Comparison of ENCODE assay signal across 8 cellular contexts in the genomic region with DNA sequence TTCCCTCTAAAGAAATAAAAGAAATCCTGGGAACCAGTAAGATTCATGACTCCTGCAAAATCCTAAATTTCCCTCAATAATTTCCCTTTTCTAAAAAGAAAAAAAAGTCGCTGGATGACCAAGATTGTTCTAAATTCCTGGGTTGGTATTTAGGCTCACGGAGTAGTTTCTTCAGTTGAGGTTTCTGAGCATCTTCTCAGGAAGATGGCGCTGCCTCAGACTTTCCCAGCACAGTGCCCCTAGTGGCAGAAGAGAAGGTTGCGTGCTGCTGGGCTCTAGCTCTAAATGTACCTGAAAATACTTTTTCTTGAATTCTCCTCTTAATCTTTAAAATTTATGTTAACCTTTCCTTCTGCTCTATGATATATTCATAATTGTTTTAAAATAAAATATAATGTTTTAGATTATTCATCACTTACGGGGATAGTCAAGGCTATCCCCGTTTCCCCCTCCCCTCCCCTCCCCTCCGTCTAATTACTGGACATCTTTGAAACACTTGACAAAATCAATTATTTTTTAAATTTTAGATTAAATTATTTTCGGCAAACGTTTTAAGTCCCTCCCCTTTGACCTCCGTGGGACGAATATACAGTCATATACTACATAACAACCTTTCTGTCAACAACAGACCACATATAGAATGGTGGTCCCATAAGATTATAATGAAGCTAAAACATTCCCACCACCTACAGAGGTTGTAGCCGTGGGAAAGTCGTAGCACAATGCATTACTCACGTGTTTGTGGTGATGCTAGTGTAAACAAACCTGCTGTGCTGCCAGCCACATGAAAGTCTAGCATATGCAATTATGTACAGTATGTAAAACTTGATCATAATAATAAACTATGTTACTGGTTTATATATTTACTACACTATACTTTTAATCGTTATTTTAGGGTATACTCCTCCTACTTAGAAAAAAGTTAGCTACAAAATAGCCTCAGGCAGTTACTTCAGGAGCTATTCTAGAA. TPM values are rescaled to one million over a fixed set of nuclear protein-coding genes. Genes with fewer than 3 reads are reported as not detected.
A peak's percentile ranks its signal among the peaks of the same experiment; 100 is the strongest.
DNase-seq lines count a peak whose midpoint lies in the region; ATAC-seq and TF ChIP-seq lines count a peak whose summit lies in the region.

No MANE protein-coding gene starts in this region.

- TF ChIP-seq CTCF in heart right ventricle (IDR thresholded peaks at IDR 0.05) (peak; percentile 48 to 95 (median 72)), colonic mucosa (IDR thresholded peaks at IDR 0.05) (peak; percentile 84), natural killer cell (IDR thresholded peaks at IDR 0.05) (peak; percentile 98), testis (IDR thresholded peaks at IDR 0.05) (peak; percentile 38 to 84 (median 70))

- H3K4me3 ChIP-seq in heart right ventricle: no peak overlapping the region
- no peak overlapping the region for H3K4me3 ChIP-seq in colonic mucosa
- no peak overlapping the region for H3K4me3 ChIP-seq in testis

- peaks cover 0 to 7% (median 0%) of the 10 kb centered on the region in 11 donors for H3K9me3 ChIP-seq in heart right ventricle
- H3K9me3 ChIP-seq in colonic mucosa: no peaks in the 10 kb centered on the region
- no peaks in the 10 kb centered on the region for H3K9me3 ChIP-seq in testis

- WGBS in heart right ventricle, 2 donors: 62 to 77% methylated on average over 15 of the region's 15 CpGs
- WGBS in testis, 2 donors: 54 to 56% methylated on average over 15 of the region's 15 CpGs

- H3K36me3 Mint-ChIP-seq in natural killer cell: no peaks in the 10 kb centered on the region

- intact Hi-C loops in heart right ventricle (cut with DNase I) (loop anchor here in 4 of 10 donors (10.0 kb wide), 4 partner anchors 153 to 583 kb away; no protein-coding TSS in a partner anchor), left ventricle myocardium superior (cut with micrococcal nuclease) (no loop called here), colonic mucosa (cut with DNase I) (no loop called here), natural killer cell (cut with micrococcal nuclease) (no loop called here), testis (cut with DNase I; ENCODE audit: low total_unique reads) (no loop called here)

- H3K4me1 ChIP-seq in heart right ventricle (peaks cover 0 to 31% (median 9%) of the 10 kb centered on the region in 9 donors), colonic mucosa (no peaks in the 10 kb centered on the region), testis (no peaks in the 10 kb centered on the region)

- H3K9ac ChIP-seq in colonic mucosa (ENCODE audit: low read depth in 2 of 2, low read length in 2 of 2): no peak overlapping the region

- no peaks in the 10 kb centered on the region for H3K4me1 Mint-ChIP-seq in natural killer cell

- no peak overlapping the region for H3K27ac Mint-ChIP-seq in natural killer cell

- H3K9me3 Mint-ChIP-seq in natural killer cell: no peaks in the 10 kb centered on the region

- ATAC-seq in heart right ventricle (no peak), left ventricle myocardium superior (no peak), natural killer cell (peak; percentile 66 to 86 (median 82))

- H3K27me3 ChIP-seq in heart right ventricle (no peaks in the 10 kb centered on the region), colonic mucosa (no peaks in the 10 kb centered on the region), testis (no peaks in the 10 kb centered on the region)

- no peak for DNase-seq in heart right ventricle
- DNase-seq in left ventricle myocardium superior: no peak
- DNase-seq in LoVo (ENCODE audit: low spot score): peak; percentile 70
- peak; percentile 28 for DNase-seq in activated CD4-positive, alpha-beta T cell treated with anti-CD3 and anti-CD28 coated beads for 1 hour
- DNase-seq in colonic mucosa: peak; percentile 39
- peak; percentile 33 for DNase-seq in natural killer cell
- DNase-seq in testis: peak; percentile 65
- DNase-seq in NCI-H226: no peak

- no peak for TF ChIP-seq POLR2A in testis (IDR thresholded peaks at IDR 0.05)

- H3K27me3 Mint-ChIP-seq in natural killer cell (ENCODE audit: low read depth in 2 of 2): peaks cover 11 to 15% of the 10 kb centered on the region in 2 donors

- H3K27ac ChIP-seq in heart right ventricle (peak overlapping the region in 1 of 10 donors; percentile 32), colonic mucosa (no peak overlapping the region), testis (no peak overlapping the region)

- no peak overlapping the region for H3K4me3 Mint-ChIP-seq in natural killer cell

- H3K36me3 ChIP-seq in heart right ventricle: no peaks in the 10 kb centered on the region
- no peaks in the 10 kb centered on the region for H3K36me3 ChIP-seq in colonic mucosa
- no peaks in the 10 kb centered on the region for H3K36me3 ChIP-seq in testis (ENCODE audit: low read depth, missing control alignments)

RNA-seq across cellular contexts. Expression of gene GATB, which starts 41.0 kb away (rescaled TPM):
- total RNA-seq in heart right ventricle (100 to 1,000 TPM in 2 of 10 donors, 10 to 100 TPM in 8; 79.0 to 122 (median 88.5) TPM), left ventricle myocardium superior (142 TPM), colonic mucosa (10 to 100 TPM; 20.9 to 22.9 TPM), natural killer cell (1 to 10 TPM; 5.6 to 7.2 (median 6.3) TPM), testis (10 to 100 TPM; 44.7 to 49.4 TPM)
- polyA plus RNA-seq in heart right ventricle (100 to 1,000 TPM in 1 of 2 donors, 10 to 100 TPM in 1; 39.1 to 168 TPM), testis (ENCODE audit: insufficient read depth, low read depth, low replicate concordance) (21.9 TPM)

Comparison
In these comparisons a context has a peak if more than half of its experiments do, and no peak if none do; other contexts are left out.
1. ATAC-seq: peak in natural killer cell (3 of 3); none in heart right ventricle (0 of 8) and left ventricle myocardium superior (single experiment).
2. DNase-seq: peak in LoVo (single experiment), activated CD4-positive, alpha-beta T cell treated with anti-CD3 and anti-CD28 coated beads for 1 hour (single experiment), colonic mucosa (single experiment), natural killer cell (single experiment) and testis (single experiment); none in heart right ventricle (0 of 2), left ventricle myocardium superior (single experiment) and NCI-H226 (single experiment).
3. Peak in every context shown above with its lines, with median percentiles within 50 percentile points of each other: CTCF ChIP-seq.